8 cellular contexts compared by ENCODE assay signal in the genomic region with DNA sequence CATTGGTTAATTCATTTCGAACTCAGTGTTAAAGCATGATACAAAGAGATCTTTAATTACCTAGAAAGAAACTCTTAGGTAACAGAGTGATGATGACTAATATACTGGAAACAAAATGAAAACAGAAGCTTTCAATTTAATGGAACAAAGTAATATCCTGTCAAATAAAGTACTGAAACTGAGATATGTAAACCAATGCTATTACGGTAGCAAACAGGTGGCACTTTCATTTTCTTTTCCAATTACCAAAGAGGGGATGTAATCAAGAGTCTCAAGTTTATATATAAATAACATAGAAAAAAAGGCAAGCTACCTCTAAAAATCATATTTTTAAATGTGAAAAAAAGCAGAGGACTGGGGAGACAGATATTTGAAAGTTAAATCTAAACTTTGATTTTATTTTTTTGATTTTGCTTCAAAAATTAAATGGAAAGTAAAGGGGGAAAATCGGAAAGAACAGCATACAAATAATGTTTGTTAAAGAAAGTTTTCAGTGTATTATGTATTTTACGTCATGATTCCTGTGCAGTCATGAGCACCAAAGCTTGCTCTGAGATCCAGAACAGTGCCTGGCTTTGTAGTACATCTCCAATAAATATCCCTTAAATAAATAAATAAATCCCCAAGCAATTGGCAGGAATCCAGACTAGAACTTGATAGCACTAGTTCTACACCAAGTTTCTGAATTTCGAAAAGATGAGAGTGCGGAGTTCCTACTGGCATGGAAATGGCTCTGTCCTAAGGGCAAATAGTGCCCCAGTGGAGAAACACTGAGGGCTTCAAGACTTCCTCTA. TPM values are rescaled to one million over a fixed set of nuclear protein-coding genes. Genes with fewer than 3 reads are reported as not detected.
A peak's percentile ranks its signal among the peaks of the same experiment; 100 is the strongest.
DNase-seq lines count a peak whose midpoint lies in the region; ATAC-seq and TF ChIP-seq lines count a peak whose summit lies in the region.

No MANE protein-coding gene starts in this region.

- H3K27me3 Mint-ChIP-seq in CD4-positive, alpha-beta T cell: no peaks in the 10 kb centered on the region
- H3K27me3 Mint-ChIP-seq in activated T-helper 1 cell treated with anti-CD3 and anti-CD28 coated beads, Interleukin-12 subunit alpha, Interleukin-12 subunit beta, Interleukin-2, Interleukin-4 antibody, amounts not matched to agents 30 ng/mL and 10 ng/mL and 1 ng/mL, durations not matched to agents 14 hours and 24 hours and 36 hours (ENCODE audit: insufficient read depth): peaks cover 2% of the 10 kb centered on the region

- CTCF ChIA-PET in CD4-positive, alpha-beta T cell (lab: Charles Lee): interaction anchor here (1.4 kb wide), 1 partner anchor 12 kb away, joined by 3 read pairs; no protein-coding TSS in a partner anchor

- H3K4me1 Mint-ChIP-seq in CD4-positive, alpha-beta T cell (ENCODE audit: low read depth): peaks cover 12% of the 10 kb centered on the region
- H3K4me1 Mint-ChIP-seq in activated T-helper 1 cell treated with anti-CD3 and anti-CD28 coated beads, Interleukin-12 subunit alpha, Interleukin-12 subunit beta, Interleukin-2, Interleukin-4 antibody, amounts not matched to agents 30 ng/mL and 10 ng/mL and 1 ng/mL, durations not matched to agents 14 hours and 24 hours and 36 hours (ENCODE audit: low read depth): peaks cover 24% of the 10 kb centered on the region

- intact Hi-C loops in CD4-positive, alpha-beta T cell (cut with DNase I, micrococcal nuclease): no loop called here
- intact Hi-C loops in activated T-helper 1 cell treated with anti-CD3 and anti-CD28 coated beads, Interleukin-12 subunit alpha, Interleukin-12 subunit beta, Interleukin-2, Interleukin-4 antibody, amounts not matched to agents 30 ng/mL and 10 ng/mL and 1 ng/mL, durations not matched to agents 14 hours and 24 hours and 36 hours (cut with micrococcal nuclease): loop anchor here (1.0 to 5.0 kb wide), 8 partner anchors 13 to 406 kb away; a partner anchor contains a TSS

- no peak overlapping the region for H3K4me2 ChIP-seq in smooth muscle cell

- H3F3A ChIP-seq in smooth muscle cell (ENCODE audit: low read depth): no peaks in the 10 kb centered on the region

- H4K20me1 ChIP-seq in smooth muscle cell (ENCODE audit: low read depth): no peaks in the 10 kb centered on the region

- POLR2A ChIA-PET in CD4-positive, alpha-beta T cell (lab: Charles Lee): no interaction called here

- no peak for DNase-seq in CD4-positive, alpha-beta T cell
- DNase-seq in activated T-helper 1 cell treated with anti-CD3 and anti-CD28 coated beads, Interleukin-12 subunit alpha, Interleukin-12 subunit beta, Interleukin-2, Interleukin-4 antibody, amounts not matched to agents 30 ng/mL and 10 ng/mL and 1 ng/mL, durations not matched to agents 14 hours and 24 hours and 36 hours (ENCODE audit: low spot score): no peak
- no peak for DNase-seq in stimulated activated naive CD8-positive, alpha-beta T cell treated with anti-CD3 and anti-CD28 coated beads, Interleukin-15, Interleukin-2, amounts not matched to agents 100 U/mL and 50 U/mL, for 24 hours
- DNase-seq in smooth muscle cell (lab: John Stamatoyannopoulos, UW; ENCODE audit: unreplicated experiment): no peak
- DNase-seq in BE2C: no peak
- DNase-seq in UCSD-AML1 (lab: John Stamatoyannopoulos, UW; ENCODE audit: unreplicated experiment): no peak

- no peak overlapping the region for H3K27ac Mint-ChIP-seq in CD4-positive, alpha-beta T cell
- H3K27ac Mint-ChIP-seq in activated T-helper 1 cell treated with anti-CD3 and anti-CD28 coated beads, Interleukin-12 subunit alpha, Interleukin-12 subunit beta, Interleukin-2, Interleukin-4 antibody, amounts not matched to agents 30 ng/mL and 10 ng/mL and 1 ng/mL, durations not matched to agents 14 hours and 24 hours and 36 hours: peak overlapping the region; percentile 22

- H3K36me3 ChIP-seq in smooth muscle cell (ENCODE audit: low read depth): no peaks in the 10 kb centered on the region
- H3K36me3 ChIP-seq in BE2C: no peaks in the 10 kb centered on the region

- H3K4me3 ChIP-seq in smooth muscle cell: no peak overlapping the region
- H3K4me3 ChIP-seq in BE2C (ENCODE audit: low read depth, low read length): no peak overlapping the region

- no peak overlapping the region for H3K27ac ChIP-seq in CD4-positive, alpha-beta T cell (ENCODE audit: low read depth, low read length)
- no peak overlapping the region for H3K27ac ChIP-seq in smooth muscle cell (ENCODE audit: low read depth)

- no peaks in the 10 kb centered on the region for H3K27me3 ChIP-seq in CD4-positive, alpha-beta T cell (ENCODE audit: control insufficient read depth, insufficient read depth, low read length)
- H3K27me3 ChIP-seq in smooth muscle cell (ENCODE audit: low read depth) (no peaks in the 10 kb centered on the region), BE2C (no peaks in the 10 kb centered on the region)

- 90% methylated on average over 6 of the region's 6 CpGs for WGBS in smooth muscle cell (ENCODE audit: low lambda C conversion rate)

- H3K4me3 Mint-ChIP-seq in CD4-positive, alpha-beta T cell: peak overlapping the region; percentile 44
- peak overlapping the region; percentile 53 for H3K4me3 Mint-ChIP-seq in activated T-helper 1 cell treated with anti-CD3 and anti-CD28 coated beads, Interleukin-12 subunit alpha, Interleukin-12 subunit beta, Interleukin-2, Interleukin-4 antibody, amounts not matched to agents 30 ng/mL and 10 ng/mL and 1 ng/mL, durations not matched to agents 14 hours and 24 hours and 36 hours

- no peak overlapping the region for H2AFZ ChIP-seq in smooth muscle cell (ENCODE audit: low read depth)

- peak; percentile 43 for ATAC-seq in CD4-positive, alpha-beta T cell (ENCODE audit: poor library complexity)
- peak; percentile 93 for ATAC-seq in GM19328 (IDR thresholded peaks at IDR 0.05; ENCODE audit: unreplicated experiment)
- ATAC-seq in HG03175 (IDR thresholded peaks at IDR 0.05; ENCODE audit: unreplicated experiment): peak; percentile 99
- ATAC-seq in stimulated activated naive CD8-positive, alpha-beta T cell treated with anti-CD3 and anti-CD28 coated beads, Interleukin-15, Interleukin-2, amounts not matched to agents 100 U/mL and 50 U/mL, for 24 hours: peak; percentile 87

- TF ChIP-seq CTCF in CD4-positive, alpha-beta T cell (IDR thresholded peaks at IDR 0.05): no peak
- no peak for TF ChIP-seq CTCF in smooth muscle cell (IDR thresholded peaks at IDR 0.05; ENCODE audit: borderline replicate concordance, insufficient read depth, poor library complexity, severe bottlenecking)
- no peak for TF ChIP-seq CTCF in BE2C (IDR thresholded peaks at IDR 0.05; ENCODE audit: low read depth, low read length)

- H3K36me3 Mint-ChIP-seq in CD4-positive, alpha-beta T cell (ENCODE audit: low read depth): no peaks in the 10 kb centered on the region
- no peaks in the 10 kb centered on the region for H3K36me3 Mint-ChIP-seq in activated T-helper 1 cell treated with anti-CD3 and anti-CD28 coated beads, Interleukin-12 subunit alpha, Interleukin-12 subunit beta, Interleukin-2, Interleukin-4 antibody, amounts not matched to agents 30 ng/mL and 10 ng/mL and 1 ng/mL, durations not matched to agents 14 hours and 24 hours and 36 hours (ENCODE audit: low read depth)

- no peaks in the 10 kb centered on the region for H3K9me3 Mint-ChIP-seq in CD4-positive, alpha-beta T cell
- no peaks in the 10 kb centered on the region for H3K9me3 Mint-ChIP-seq in activated T-helper 1 cell treated with anti-CD3 and anti-CD28 coated beads, Interleukin-12 subunit alpha, Interleukin-12 subunit beta, Interleukin-2, Interleukin-4 antibody, amounts not matched to agents 30 ng/mL and 10 ng/mL and 1 ng/mL, durations not matched to agents 14 hours and 24 hours and 36 hours

- no peaks in the 10 kb centered on the region for H3K79me2 ChIP-seq in smooth muscle cell (ENCODE audit: low read depth)

- no peak overlapping the region for H3K9ac ChIP-seq in smooth muscle cell (ENCODE audit: low read depth)

- no peaks in the 10 kb centered on the region for H3K4me1 ChIP-seq in smooth muscle cell (ENCODE audit: low read depth)
- no peaks in the 10 kb centered on the region for H3K4me1 ChIP-seq in BE2C

- H3K9me3 ChIP-seq in CD4-positive, alpha-beta T cell (ENCODE audit: control insufficient read depth, low read length): no peaks in the 10 kb centered on the region
- H3K9me3 ChIP-seq in smooth muscle cell (replicated peaks; ENCODE audit: low read depth) (no peaks in the 10 kb centered on the region), BE2C (no peaks in the 10 kb centered on the region)

RNA-seq across cellular contexts. Expression of a gene that starts 25.0 kb away (rescaled TPM):
- total RNA-seq in CD4-positive, alpha-beta T cell: 10 to 100 TPM; 25.6 to 26.4 TPM
- 27.5 and 28.3 TPM in 2 replicates for total RNA-seq in activated T-helper 1 cell treated with anti-CD3 and anti-CD28 coated beads, Interleukin-12 subunit alpha, Interleukin-12 subunit beta, Interleukin-2, Interleukin-4 antibody, amounts not matched to agents 30 ng/mL and 10 ng/mL and 1 ng/mL, durations not matched to agents 14 hours and 24 hours and 36 hours
- total RNA-seq in smooth muscle cell: 44.7 and 60.1 TPM in 2 replicates
- polyA plus RNA-seq in smooth muscle cell: 6.8 and 7.4 TPM in 2 replicates
- polyA plus RNA-seq in BE2C (2012; ENCODE audit: insufficient read depth, insufficient read length, low read depth): 23.5 TPM

Comparison
In these comparisons a context has a peak if more than half of its experiments do, and no peak if none do; other contexts are left out.
1. ATAC-seq: peak in every context shown above with its lines; median percentile 99 in HG03175; 93 in GM19328; 87 in stimulated activated naive CD8-positive, alpha-beta T cell treated with anti-CD3 and anti-CD28 coated beads, Interleukin-15, Interleukin-2, amounts not matched to agents 100 U/mL and 50 U/mL, for 24 hours; 43 in CD4-positive, alpha-beta T cell.